ENCODE assay signal across 30 cellular contexts in genomic region chr9:36018755-36019720, GRCh38. TPM values are rescaled to one million over a fixed set of nuclear protein-coding genes. Genes with fewer than 3 reads are reported as not detected.
A peak's percentile ranks its signal among the peaks of the same experiment; 100 is the strongest.
DNase-seq lines count a peak whose midpoint lies in the region; ATAC-seq and TF ChIP-seq lines count a peak whose summit lies in the region.
"Had no signal": no experiment of that assay in that cellular context is flagged by ENCODE, and none has a peak within 500 bp of the region (broad histone marks: within the 10 kb centered on the region; RNA-seq: fewer than 3 reads in every experiment).

No MANE protein-coding gene starts in this region.

- TF ChIP-seq EP300 in ovary (IDR thresholded peaks at IDR 0.05), result no peak

- TF ChIP-seq POLR2A in ovary (IDR thresholded peaks at IDR 0.05), result no peak

- no peak overlapping the region for H3K4me3 ChIP-seq in ovary
- H3K4me3 ChIP-seq: breast epithelium, lower lobe of right lung, Peyer's patch, psoas muscle, transverse colon had no signal

- intact Hi-C loops in ovary (cut with DNase I), result no loop called here

- no peak for TF ChIP-seq CTCF in ovary (IDR thresholded peaks at IDR 0.05)

- DNase-seq in GM04503 (ENCODE audit: low read depth) (peak; percentile 74), fibroblast of peridontal ligament (ENCODE audit: extremely low read depth) (peak; percentile 84), stromal cell of bone marrow (ENCODE audit: low read depth) (peak; percentile 51), ovary (no peak), ecto neural progenitor cell (ENCODE audit: low spot score) (no peak), H4 (ENCODE audit: low spot score) (no peak)
- DNase-seq: activated CD4-positive, alpha-beta memory T cell treated with anti-CD3 and anti-CD28 coated beads, Interleukin-2, amount 10 ng/mL, durations not matched to agents 7 days and 5 days; activated CD8-positive, alpha-beta memory T cell treated with anti-CD3 and anti-CD28 coated beads, Interleukin-2, amount 50 U/mL, for 4 hours; activated naive CD4-positive, alpha-beta T cell treated with Interleukin-2 at 50 U/mL for 16 hours; amniotic stem cell; CD4-positive, CD25-positive, alpha-beta regulatory T cell; effector CD4-positive, alpha-beta T cell; H9; head of caudate nucleus; Kasumi-1; lower lobe of right lung; midbrain; MV-4-11; naive thymus-derived CD4-positive, alpha-beta T cell; NCI-H146; NCI-H2107; NCI-H345; Peyer's patch; psoas muscle; SHP77; stimulated activated CD4-positive, alpha-beta T cell treated with anti-CD3 and anti-CD28 coated beads, Interleukin-4, amount 100 ng/mL, for 1 hour; transverse colon had no signal

- 56 to 64% (median 58%) methylated on average over 9 of the region's 9 CpGs for WGBS in ovary, 3 donors

- H3K27me3 ChIP-seq in ovary, result no peaks in the 10 kb centered on the region
- H3K27me3 ChIP-seq: breast epithelium, Peyer's patch, transverse colon had no signal

- H3K9me3 ChIP-seq in ovary, result no peaks in the 10 kb centered on the region
- H3K9me3 ChIP-seq: breast epithelium, lower lobe of right lung, Peyer's patch, psoas muscle, transverse colon had no signal

- peak; percentile 70 for ATAC-seq in SK-N-SH treated with all-trans-retinoic acid at 6 μM for 48 hours
- ATAC-seq: HepG2; naive thymus-derived CD4-positive, alpha-beta T cell; psoas muscle had no signal

- no peaks in the 10 kb centered on the region for H3K36me3 ChIP-seq in ovary
- H3K36me3 ChIP-seq: breast epithelium, lower lobe of right lung, Peyer's patch, transverse colon had no signal

- no peak overlapping the region for H3K27ac ChIP-seq in ovary
- H3K27ac ChIP-seq: breast epithelium, lower lobe of right lung, Peyer's patch, psoas muscle, transverse colon had no signal

- H3K4me1 ChIP-seq in ovary (ENCODE audit: insufficient read depth), result no peaks in the 10 kb centered on the region
- H3K4me1 ChIP-seq: breast epithelium, Peyer's patch, psoas muscle, transverse colon had no signal

TF ChIP-seq in SK-N-SH treated with all-trans-retinoic acid at 6 μM for 48 hours, 23 proteins besides CTCF, POLR2A, EP300 and RAD21:
- TF ChIP-seq SNAI2 (CRISPR knock-in tag; IDR thresholded peaks at IDR 0.05) (peak; percentile 13; the same call in 1 of the 2 replicates), CSDC2 (CRISPR knock-in tag; IDR thresholded peaks at IDR 0.05) (no peak), ZNF70 (CRISPR knock-in tag; IDR thresholded peaks at IDR 0.05) (no peak), ZFP3 (CRISPR knock-in tag; IDR thresholded peaks at IDR 0.05) (no peak), ISL1 (CRISPR knock-in tag; IDR thresholded peaks at IDR 0.05) (peak; percentile 96), ZNF8 (CRISPR knock-in tag; IDR thresholded peaks at IDR 0.05) (peak; percentile 70; the same call in 1 of the 2 replicates), TCF4 (CRISPR knock-in tag; IDR thresholded peaks at IDR 0.05; ENCODE audit: borderline replicate concordance) (peak; percentile 56; the same call in 1 of the 2 replicates)
- TF ChIP-seq, protein P1, sequence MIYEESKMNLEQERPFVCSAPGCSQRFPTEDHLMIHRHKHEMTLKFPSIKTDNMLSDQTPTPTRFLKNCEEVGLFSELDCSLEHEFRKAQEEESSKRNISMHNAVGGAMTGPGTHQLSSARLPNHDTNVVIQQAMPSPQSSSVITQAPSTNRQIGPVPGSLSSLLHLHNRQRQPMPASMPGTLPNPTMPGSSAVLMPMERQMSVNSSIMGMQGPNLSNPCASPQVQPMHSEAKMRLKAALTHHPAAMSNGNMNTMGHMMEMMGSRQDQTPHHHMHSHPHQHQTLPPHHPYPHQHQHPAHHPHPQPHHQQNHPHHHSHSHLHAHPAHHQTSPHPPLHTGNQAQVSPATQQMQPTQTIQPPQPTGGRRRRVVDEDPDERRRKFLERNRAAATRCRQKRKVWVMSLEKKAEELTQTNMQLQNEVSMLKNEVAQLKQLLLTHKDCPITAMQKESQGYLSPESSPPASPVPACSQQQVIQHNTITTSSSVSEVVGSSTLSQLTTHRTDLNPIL (CRISPR knock-in tag; IDR thresholded peaks at IDR 0.05; ENCODE audit: low read depth), result peak; percentile 71; the same call in 1 of the 2 replicates

RNA-seq across cellular contexts. Expression of gene RECK, which starts 17.7 kb away (rescaled TPM):
- total RNA-seq in ovary, result 10 to 100 TPM; 10.7 to 24.2 (median 16.8) TPM
- polyA plus RNA-seq in ovary, result 10 to 100 TPM; 11.4 to 19.8 TPM
- 14.3 and 16.7 TPM in 2 replicates for total RNA-seq in H4 (2014; rRNA removed; shearing (Covaris generic))

Comparison
In these comparisons a context has a peak if more than half of its experiments do, and no peak if none do; other contexts are left out.
1. DNase-seq: peak in GM04503 (single experiment), fibroblast of peridontal ligament (single experiment) and stromal cell of bone marrow (single experiment); none in ovary (0 of 5), ecto neural progenitor cell (single experiment) and H4 (single experiment).